ENCODE assay signal across 9 cellular contexts in genomic region chr5:9544056-9544455, GRCh38. TPM values are rescaled to one million over a fixed set of nuclear protein-coding genes. Genes with fewer than 3 reads are reported as not detected.
DNase-seq lines count a peak whose midpoint lies in the region; ATAC-seq, FAIRE-seq and TF ChIP-seq lines count a peak whose summit lies in the region.
"Had no signal": no experiment of that assay in that cellular context is flagged by ENCODE, and none has a peak within 500 bp of the region (broad histone marks: within the 10 kb centered on the region; RNA-seq: fewer than 3 reads in every experiment).

No MANE protein-coding gene starts in this region.

- SMC1A ChIA-PET in GM12878 (lab: Charles Lee; ENCODE audit: uncharacterized antibody, unreplicated experiment), result interaction anchor here (0.6 to 1.2 kb wide), 5 partner anchors 10 to 339 kb away, joined by 3 to 4 read pairs (median 3); no protein-coding TSS in a partner anchor

- H3K4me3 Mint-ChIP-seq in activated T-cell treated with anti-CD3 and anti-CD28 coated beads, Interleukin-2, amount 50 U/mL, for 72 hours, result peak overlapping the region; percentile 58 to 76
- peak overlapping the region; percentile 90 for H3K4me3 Mint-ChIP-seq in type B pancreatic cell

- FAIRE-seq in GM12878 (lab: Jason Lieb, UNC), result no peak

- H3K27me3 Mint-ChIP-seq in activated T-cell treated with anti-CD3 and anti-CD28 coated beads, Interleukin-2, amount 50 U/mL, for 72 hours (ENCODE audit: low read depth), result peaks cover 28% of the 10 kb centered on the region
- H3K27me3 Mint-ChIP-seq in type B pancreatic cell, result no peaks in the 10 kb centered on the region

- in situ Hi-C loops in GM12878 (cut with MboI), result loop anchor here (25.0 kb wide), 1 partner anchor 1632 kb away; no protein-coding TSS in a partner anchor

- POLR2A ChIA-PET in GM12878 (lab: Charles Lee), result no interaction called here

- 21% methylated on average over 6 of the region's 6 CpGs for WGBS in GM12878 (ENCODE audit: insufficient coverage, insufficient replicate concordance, low lambda C conversion rate, missing lambda C conversion rate)

- H3K9me3 Mint-ChIP-seq in activated T-cell treated with anti-CD3 and anti-CD28 coated beads, Interleukin-2, amount 50 U/mL, for 72 hours, result no peaks in the 10 kb centered on the region
- H3K9me3 Mint-ChIP-seq in type B pancreatic cell, result no peaks in the 10 kb centered on the region

- TF ChIP-seq EP300 in GM12878 (IDR thresholded peaks at IDR 0.05; ENCODE audit: borderline replicate concordance in 1 of 2, control insufficient read depth in 1 of 2, low read depth in 2 of 2, low read length in 2 of 2), result no peak

- no peak for TF ChIP-seq CTCF in GM12878 (IDR thresholded peaks at IDR 0.05 in 2 of 3, conservative IDR thresholded peaks at IDR 0.05 in 1 of 3; ENCODE audit: control insufficient read depth in 2 of 3, extremely low read depth in 1 of 3, insufficient read depth in 1 of 3, low read depth in 3 of 3, low read length in 3 of 3)
- no peak for TF ChIP-seq CTCF in left lung (IDR thresholded peaks at IDR 0.05)
- TF ChIP-seq CTCF in type B pancreatic cell (conservative IDR thresholded peaks at IDR 0.05), result no peak

- BruUV-seq in GM12878 (replicated peaks; lab: Mats Ljungman, UMichigan), result no TSS peak

- H3K4me3 ChIP-seq in GM12878 (no peak overlapping the region), left lung (peak overlapping the region; percentile 55 to 68)

- TF ChIP-seq POLR2A in GM12878 (IDR thresholded peaks at IDR 0.05; ENCODE audit: low read depth, low read length), result no peak

- peak in 1 of 2 donors; percentile 10 for ATAC-seq in activated T-cell treated with anti-CD3 and anti-CD28 coated beads, Interleukin-2, amount 50 U/mL, for 72 hours (replicated peaks in 1 of 2)
- ATAC-seq in GM12878 (peak; percentile 15; the same call in 2 of the 3 replicates), left lung (no peak)

- DNase-seq in activated T-cell treated with anti-CD3 and anti-CD28 coated beads, Interleukin-2, amount 50 U/mL, for 72 hours, result no peak
- no peak for DNase-seq in activated T-cell treated with anti-CD3 and anti-CD28 coated beads, Interleukin-2, amount 50 U/mL, for 1 hour
- DNase-seq in GM12878 (ENCODE audit: low read depth, low spot score) (no peak), left lung (no peak), type B pancreatic cell (ENCODE audit: extremely low spot score, unreplicated experiment) (no peak), OCI-M2 (lab: John Stamatoyannopoulos, UW; ENCODE audit: unreplicated experiment) (no peak), EL (no peak)
- no peak for DNase-seq in effector CD8-positive, alpha-beta T cell (lab: John Stamatoyannopoulos, UW)

- peak overlapping the region; percentile 79 for H3K4me2 ChIP-seq in GM12878 (ENCODE audit: control insufficient read depth, insufficient read depth)

- intact Hi-C loops in GM12878 (cut with micrococcal nuclease; ENCODE audit: unreplicated experiment) (loop anchor here (1.0 to 10.0 kb wide), 2 partner anchors 182 to 329 kb away; no protein-coding TSS in a partner anchor), left lung (cut with DNase I) (no loop called here)

- H3K4me1 ChIP-seq in GM12878 (ENCODE audit: control insufficient read depth, insufficient read depth, low read length), result peaks cover 3% of the 10 kb centered on the region; the same call in 1 of the 2 replicates
- peaks cover 0 to 5% of the 10 kb centered on the region in 2 donors for H3K4me1 ChIP-seq in left lung

- RAD21 ChIA-PET in GM12878 (lab: Charles Lee; ENCODE audit: unreplicated experiment), result interaction anchor here (0.9 to 1.1 kb wide), 3 partner anchors 10 to 182 kb away, joined by 3 to 5 read pairs (median 4); no protein-coding TSS in a partner anchor

- CTCF ChIA-PET in GM12878 (lab: Yijun Ruan, JAX), result interaction anchor here (0.7 to 2.4 kb wide), 13 partner anchors 9 to 1616 kb away, joined by 3 to 21 read pairs (median 4); no protein-coding TSS in a partner anchor

- no peak overlapping the region for H2AFZ ChIP-seq in GM12878 (ENCODE audit: control insufficient read depth, low read depth, low read length)

- H3K9me3 ChIP-seq in GM12878 (replicated peaks; ENCODE audit: control insufficient read depth, insufficient read depth, low read length), result no peaks in the 10 kb centered on the region
- H3K9me3 ChIP-seq in left lung, result no peaks in the 10 kb centered on the region

- H4K20me1 ChIP-seq in GM12878 (ENCODE audit: control insufficient read depth, insufficient read depth), result no peaks in the 10 kb centered on the region

- H3K27me3 ChIP-seq in GM12878 (replicated peaks in 1 of 2; ENCODE audit: control insufficient read depth in 2 of 2, insufficient read depth in 2 of 2, low read length in 1 of 2) (peaks cover 1 to 9% of the 10 kb centered on the region in 2 experiments), left lung (peaks cover 5 to 60% of the 10 kb centered on the region in 2 donors)

- no peak overlapping the region for H3K27ac ChIP-seq in GM12878 (ENCODE audit: control insufficient read depth, insufficient read depth)
- peak overlapping the region in 1 of 2 donors; percentile 43 for H3K27ac ChIP-seq in left lung
- H3K27ac ChIP-seq: HL-60 had no signal

- no peak for TF ChIP-seq RAD21 in GM12878 (IDR thresholded peaks at IDR 0.05; ENCODE audit: insufficient read depth, low read depth, low read length)

- H3K9ac ChIP-seq in GM12878 (ENCODE audit: control insufficient read depth, insufficient read depth, low read length), result no peak overlapping the region

- no peaks in the 10 kb centered on the region for H3K4me1 Mint-ChIP-seq in activated T-cell treated with anti-CD3 and anti-CD28 coated beads, Interleukin-2, amount 50 U/mL, for 72 hours (ENCODE audit: low read depth)
- peaks cover 25% of the 10 kb centered on the region for H3K4me1 Mint-ChIP-seq in type B pancreatic cell (ENCODE audit: unreplicated experiment)

- H3K79me2 ChIP-seq in GM12878 (ENCODE audit: control insufficient read depth, insufficient read depth, low read length), result no peaks in the 10 kb centered on the region

- H3K36me3 ChIP-seq in GM12878 (ENCODE audit: control insufficient read depth in 2 of 2, insufficient read depth in 2 of 2, low read length in 1 of 2) (no peaks in the 10 kb centered on the region), left lung (peaks cover 0 to 3% of the 10 kb centered on the region in 2 donors)

- H3K27ac Mint-ChIP-seq in activated T-cell treated with anti-CD3 and anti-CD28 coated beads, Interleukin-2, amount 50 U/mL, for 72 hours, result no peak overlapping the region
- H3K27ac Mint-ChIP-seq in type B pancreatic cell, result peak overlapping the region; percentile 72

- peaks cover 0 to 2% of the 10 kb centered on the region in 2 donors for H3K36me3 Mint-ChIP-seq in activated T-cell treated with anti-CD3 and anti-CD28 coated beads, Interleukin-2, amount 50 U/mL, for 72 hours (ENCODE audit: insufficient read depth in 2 of 2)
- peaks cover 17% of the 10 kb centered on the region for H3K36me3 Mint-ChIP-seq in type B pancreatic cell

TF ChIP-seq in GM12878, 131 proteins besides CTCF, POLR2A, EP300 and RAD21:
- no peak for TF ChIP-seq TCF3 (IDR thresholded peaks at IDR 0.05; ENCODE audit: borderline replicate concordance, insufficient read depth, low read depth, low read length)
- TF ChIP-seq ZSCAN29 (IDR thresholded peaks at IDR 0.05), result no peak
- no peak for TF ChIP-seq PBX3 (IDR thresholded peaks at IDR 0.05; ENCODE audit: insufficient replicate concordance, low read depth, low read length)
- TF ChIP-seq NRF1 (conservative IDR thresholded peaks at IDR 0.05; ENCODE audit: low read depth, low read length), result no peak
- TF ChIP-seq GABPA (IDR thresholded peaks at IDR 0.05; ENCODE audit: low read depth), result no peak
- TF ChIP-seq ESRRA (IDR thresholded peaks at IDR 0.05; ENCODE audit: low read length), result no peak

RNA-seq across cellular contexts. Expression of gene SEMA5A, which starts 1.8 kb away (rescaled TPM):
- under 1 TPM; 0.14 to 0.23 TPM for total RNA-seq in activated T-cell treated with anti-CD3 and anti-CD28 coated beads, Interleukin-2, amount 50 U/mL, for 72 hours
- total RNA-seq in GM12878 (2013; cell fraction: nucleolus; rRNA removed), result 0.54 and 1.0 TPM in 2 replicates
- total RNA-seq in GM12878 (2014; rRNA removed), result 0.05 and 0.06 TPM in 2 replicates
- total RNA-seq in GM12878 (2014; rRNA removed; fragmentation: Illumina TruSeq; extraction: Trizol), result 0.13 and 0.28 TPM in 2 replicates
- total RNA-seq in GM12878 (2021), result 0.21 and 0.28 TPM in 2 replicates
- 0.42 TPM for polyA plus RNA-seq in GM12878 (2011; ENCODE audit: low read depth)
- polyA plus RNA-seq in GM12878 (2011; rRNA removed), result 2.4 and 2.6 TPM in 2 replicates
- 2.0 and 2.2 TPM in 2 replicates for polyA plus RNA-seq in GM12878 (2011; cell fraction: cytosol; rRNA removed)
- 1.7 and 1.8 TPM in 2 replicates for polyA plus RNA-seq in GM12878 (2011; cell fraction: nucleus; rRNA removed)
- 0.18 and 0.31 TPM in 2 replicates for polyA plus RNA-seq in GM12878 (2012)
- polyA plus RNA-seq in GM12878 (2014; fragmentation: Illumina TruSeq; extraction: Trizol), result 0.06 and 0.12 TPM in 2 replicates
- polyA plus RNA-seq in GM12878 (2014; fragmentation: Nextera tagmentation; extraction: Ambion mirVana), result under 1 TPM; 0.03 to 0.04 TPM
- 0.01 and 0.04 TPM in 2 replicates for polyA plus RNA-seq in GM12878 (2014; rRNA removed)
- polyA plus RNA-seq in GM12878 (2016; fragmentation: Nextera tagmentation; extraction: Ambion mirVana), result under 1 TPM in 1 of 2 experiments, not detected in 1; 0.09 TPM
- polyA minus RNA-seq in GM12878 (2011; rRNA and poly(A)+ RNA removed), result 4.0 and 4.2 TPM in 2 replicates
- polyA minus RNA-seq in GM12878 (2011; cell fraction: cytosol; rRNA and poly(A)+ RNA removed), result 1.5 and 1.6 TPM in 2 replicates
- 2.5 and 4.3 TPM in 2 replicates for polyA minus RNA-seq in GM12878 (2011; cell fraction: nucleus; rRNA and poly(A)+ RNA removed)
- 10 to 100 TPM; 18.2 to 29.5 TPM for total RNA-seq in left lung
- 24.2 and 92.9 TPM in 2 replicates for total RNA-seq in type B pancreatic cell (ENCODE audit: low replicate concordance)

Comparison
In these comparisons a context has a peak if more than half of its experiments do, and no peak if none do; other contexts are left out.
1. RNA of gene SEMA5A, which starts 1.8 kb away (total RNA-seq): 24.2 to 92.9 TPM in type B pancreatic cell and 18.2 to 29.5 TPM in left lung; 0.14 to 0.23 TPM in activated T-cell treated with anti-CD3 and anti-CD28 coated beads, Interleukin-2, amount 50 U/mL, for 72 hours and 0.05 to 1.0 TPM in GM12878; every median in the first group is over 4 times any median in the second.